ENCODE assay signal across 8 cellular contexts in the genomic region with DNA sequence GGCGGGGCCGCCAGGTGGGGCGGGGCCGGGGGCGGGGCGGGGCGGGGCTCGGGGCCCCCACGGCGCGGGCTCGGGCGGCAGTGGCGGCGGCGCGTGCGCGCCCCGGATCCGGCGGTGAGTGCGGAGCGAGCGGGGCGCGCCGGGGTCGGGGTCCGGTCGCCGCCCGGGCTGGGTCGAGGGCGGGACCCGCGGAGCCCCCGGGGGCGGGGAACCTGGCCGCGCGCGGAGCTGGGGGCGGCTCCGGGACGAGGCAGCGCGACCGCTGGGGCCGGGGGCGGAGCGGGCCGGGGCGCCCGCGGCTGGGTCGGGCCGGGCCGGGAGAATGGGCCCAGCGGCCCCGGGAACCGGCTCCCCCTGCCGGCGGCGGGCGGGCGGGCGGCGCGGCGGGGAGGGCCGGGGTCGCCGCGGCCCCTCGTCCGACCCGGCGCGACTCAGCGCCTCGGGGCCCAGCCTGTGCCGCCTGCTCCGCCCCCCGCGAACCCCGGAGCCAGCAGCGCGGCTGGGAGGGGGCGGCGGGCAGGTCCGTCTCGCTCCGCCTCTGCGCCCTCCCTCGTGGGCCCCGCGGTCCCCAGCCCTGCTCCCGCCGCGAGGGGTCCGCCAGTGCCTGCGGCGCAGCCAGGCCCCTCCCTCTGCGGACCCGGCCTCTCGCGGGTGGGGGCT. TPM values are rescaled to one million over a fixed set of nuclear protein-coding genes. Genes with fewer than 3 reads are reported as not detected.
DNase-seq lines count a peak whose midpoint lies in the region; ATAC-seq and TF ChIP-seq lines count a peak whose summit lies in the region.

No MANE protein-coding gene starts in this region.

- no peaks in the 10 kb centered on the region for H3K4me1 ChIP-seq in RWPE2 (ENCODE audit: insufficient read depth, poor library complexity, severe bottlenecking)

- H3K4me3 ChIP-seq in RWPE2 (ENCODE audit: severe bottlenecking) = peak overlapping the region; percentile 57
- H3K4me3 ChIP-seq in fibroblast of pulmonary artery (replicated peaks; ENCODE audit: low read depth, low read length) = peak overlapping the region; percentile 56

- ATAC-seq in activated CD4-positive, CD25-positive, alpha-beta regulatory T cell treated with anti-CD3 and anti-CD28 coated beads, Interleukin-2, amount 50 U/mL, for 24 hours = peak; percentile 29 to 46
- ATAC-seq in RWPE2 (ENCODE audit: low read depth) = no peak
- ATAC-seq in stimulated activated naive CD8-positive, alpha-beta T cell treated with anti-CD3 and anti-CD28 coated beads, Interleukin-15, Interleukin-2, amounts not matched to agents 100 U/mL and 50 U/mL, for 24 hours = peak; percentile 38

- H3K9me3 ChIP-seq in RWPE2 (ENCODE audit: severe bottlenecking) = no peaks in the 10 kb centered on the region

- H3K27ac ChIP-seq in RWPE2 (ENCODE audit: poor library complexity, severe bottlenecking) = no peak overlapping the region

- DNase-seq in activated CD4-positive, CD25-positive, alpha-beta regulatory T cell (lab: John Stamatoyannopoulos, UW) = no peak
- no peak for DNase-seq in RWPE2 (ENCODE audit: low spot score)
- no peak for DNase-seq in fibroblast of pulmonary artery (ENCODE audit: low read depth)
- DNase-seq in stimulated activated naive CD8-positive, alpha-beta T cell treated with anti-CD3 and anti-CD28 coated beads, Interleukin-15, Interleukin-2, amounts not matched to agents 100 U/mL and 50 U/mL, for 24 hours = peak; percentile 41
- no peak for DNase-seq in NCI-H524 treated with DMSO at 0.1 percent for 48 hours (lab: John Stamatoyannopoulos, UW)
- no peak for DNase-seq in NCI-H446 (lab: John Stamatoyannopoulos, UW)
- DNase-seq in HT-29 (ENCODE audit: low spot score) = no peak

- no peaks in the 10 kb centered on the region for H3K36me3 ChIP-seq in RWPE2 (ENCODE audit: low read depth)

- TF ChIP-seq CTCF in RWPE2 (IDR thresholded peaks at IDR 0.05; ENCODE audit: poor library complexity, severe bottlenecking) = peak; percentile 35
- TF ChIP-seq CTCF in fibroblast of pulmonary artery (IDR thresholded peaks at IDR 0.05; ENCODE audit: low read length, missing control alignments) = no peak

- no peaks in the 10 kb centered on the region for H3K27me3 ChIP-seq in RWPE2 (ENCODE audit: insufficient read depth, poor library complexity, severe bottlenecking)

RNA-seq across cellular contexts. Expression of a gene that starts 3.1 kb away (rescaled TPM):
- total RNA-seq in HT-29 (2014; rRNA removed; shearing (Covaris generic)) = 3.2 and 6.4 TPM in 2 replicates

RNA-seq across cellular contexts. Expression of a gene that starts 21.4 kb away (rescaled TPM):
- 160 and 167 TPM in 2 replicates for total RNA-seq in HT-29 (2014; rRNA removed; shearing (Covaris generic))

RNA-seq across cellular contexts. Expression of a gene that starts 46.5 kb away (rescaled TPM):
- total RNA-seq in HT-29 (2014; rRNA removed; shearing (Covaris generic)) = not detected in 2 replicates
